Comparison of ENCODE assay signal across 7 cellular contexts in the genomic region with DNA sequence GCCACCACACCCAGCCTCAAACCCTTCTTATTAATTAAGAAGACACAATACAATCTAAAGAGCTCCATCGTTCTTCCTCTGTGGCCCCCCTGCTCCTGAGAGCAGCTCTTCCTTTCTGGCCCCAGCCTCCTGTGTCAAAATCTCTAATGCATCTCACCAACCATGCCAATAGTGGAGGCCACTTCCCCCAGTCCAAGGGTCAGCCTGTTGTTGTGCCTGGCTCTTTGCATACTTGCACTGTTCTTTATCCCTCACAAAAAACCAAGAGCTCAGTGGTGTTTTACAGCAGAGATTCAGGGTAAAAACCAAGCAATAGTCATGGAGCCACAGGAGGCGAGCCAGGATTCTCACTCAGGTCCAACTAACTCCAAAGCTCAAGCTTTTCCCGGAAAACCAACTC.
"Had no signal": no experiment of that assay in that cellular context is flagged by ENCODE, and none has a peak within 500 bp of the region (broad histone marks: within the 10 kb centered on the region; RNA-seq: fewer than 3 reads in every experiment).

No MANE protein-coding gene starts in this region.

- H3K4me3 ChIP-seq: GM23338, HAP-1, K562 had no signal

- FAIRE-seq: K562 had no signal

- H3K27ac ChIP-seq: HL-60 had no signal

- H3K4me1 ChIP-seq: HAP-1 had no signal

- ATAC-seq: GM23338, HCT116, K562 had no signal

- H3K4me3 Mint-ChIP-seq: GM23338, HFFc6 had no signal

- DNase-seq: H7, HFFc6 had no signal

- H3K36me3 ChIP-seq: HAP-1 had no signal

- H2AFZ ChIP-seq: GM23338 had no signal

- H3K27ac Mint-ChIP-seq: GM23338, HFFc6 had no signal

- H3K9me3 ChIP-seq: HAP-1 had no signal

- H3K9me3 Mint-ChIP-seq: GM23338, HFFc6 had no signal

- H3K4me2 ChIP-seq: GM23338 had no signal
